In the genomic region with DNA sequence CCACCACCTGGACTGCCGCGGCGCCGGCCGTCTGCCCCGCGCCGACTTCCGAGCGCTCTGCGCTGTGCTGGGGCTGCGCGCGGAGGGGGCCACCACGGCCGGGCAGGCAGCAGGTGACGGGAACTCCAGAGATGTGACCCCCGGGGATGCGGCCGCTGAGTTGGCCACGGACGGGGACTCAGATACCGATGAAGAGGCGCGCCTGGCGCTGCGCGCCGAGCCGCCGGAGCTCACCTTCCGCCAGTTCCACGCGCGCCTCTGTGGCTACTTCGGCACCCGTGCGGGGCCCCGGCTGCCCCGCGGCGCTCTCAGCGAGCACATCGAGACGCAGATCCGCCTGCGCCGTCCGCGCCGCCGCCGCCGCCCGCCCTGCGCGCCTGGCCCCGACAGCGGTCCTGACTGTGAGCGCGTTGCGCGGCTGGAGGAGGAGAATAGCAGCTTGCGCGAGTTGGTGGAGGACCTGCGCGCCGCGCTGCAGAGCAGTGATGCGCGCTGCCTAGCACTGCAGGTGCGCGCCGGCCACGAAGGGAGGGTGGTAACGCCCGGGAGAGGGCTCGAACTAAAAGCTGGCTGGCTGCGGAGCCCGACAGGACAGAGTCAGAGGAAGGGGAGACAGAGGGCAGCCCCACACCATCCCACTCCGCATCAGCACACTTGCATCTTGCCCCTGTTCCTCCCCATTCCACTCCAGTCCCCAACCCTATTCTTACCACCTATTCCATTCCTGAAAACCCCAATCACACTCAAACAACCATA, we compare ENCODE assay signal across 8 cellular contexts. TPM values are rescaled to one million over a fixed set of nuclear protein-coding genes. Genes with fewer than 3 reads are reported as not detected.
A peak's percentile ranks its signal among the peaks of the same experiment; 100 is the strongest.
DNase-seq lines count a peak whose midpoint lies in the region; ATAC-seq and TF ChIP-seq lines count a peak whose summit lies in the region.

No MANE protein-coding gene starts in this region.

- H3K9me3 ChIP-seq in BE2C (no peaks in the 10 kb centered on the region), breast epithelium (no peaks in the 10 kb centered on the region), mononuclear cell (ENCODE audit: low read depth, low read length) (no peaks in the 10 kb centered on the region), upper lobe of left lung (no peaks in the 10 kb centered on the region)

- ATAC-seq in upper lobe of left lung (ENCODE audit: low FRiP score in 2 of 2) (peak in 1 of 2 donors; percentile 56), sciatic nerve (no peak)

- TF ChIP-seq CTCF in BE2C (IDR thresholded peaks at IDR 0.05; ENCODE audit: low read depth, low read length) (no peak), breast epithelium (IDR thresholded peaks at IDR 0.05) (no peak), upper lobe of left lung (IDR thresholded peaks at IDR 0.05) (no peak)

- H3K27me3 ChIP-seq in BE2C (peaks cover 64% of the 10 kb centered on the region), breast epithelium (peaks cover 0 to 27% of the 10 kb centered on the region in 2 donors), mononuclear cell (ENCODE audit: insufficient read depth, low read length) (peaks cover 47% of the 10 kb centered on the region), upper lobe of left lung (peaks cover 0 to 23% (median 14%) of the 10 kb centered on the region in 4 donors)

- no peaks in the 10 kb centered on the region for H3K4me1 ChIP-seq in BE2C
- H3K4me1 ChIP-seq in breast epithelium, result peaks cover 3 to 8% of the 10 kb centered on the region in 2 donors
- H3K4me1 ChIP-seq in mononuclear cell (ENCODE audit: insufficient read depth, low read length), result peaks cover 23% of the 10 kb centered on the region
- peaks cover 50 to 72% (median 58%) of the 10 kb centered on the region in 4 donors for H3K4me1 ChIP-seq in upper lobe of left lung

- intact Hi-C loops in breast epithelium (cut with DNase I; ENCODE audit: low total_unique reads), result no loop called here
- intact Hi-C loops in sciatic nerve (cut with DNase I), result no loop called here

- H3K36me3 ChIP-seq in BE2C, result no peaks in the 10 kb centered on the region
- H3K36me3 ChIP-seq in breast epithelium, result no peaks in the 10 kb centered on the region
- no peaks in the 10 kb centered on the region for H3K36me3 ChIP-seq in upper lobe of left lung

- TF ChIP-seq POLR2A in breast epithelium (IDR thresholded peaks at IDR 0.05) (no peak), upper lobe of left lung (IDR thresholded peaks at IDR 0.05) (no peak)

- DNase-seq in BE2C, result peak; percentile 33
- DNase-seq in NCI-H2171 treated with DMSO at 0.1 percent for 48 hours (lab: John Stamatoyannopoulos, UW), result peak; percentile 21
- DNase-seq in breast epithelium (ENCODE audit: low spot score in 2 of 2), result no peak
- peak in 1 of 2 donors; percentile 88 for DNase-seq in upper lobe of left lung
- no peak for DNase-seq in Ammon's horn (ENCODE audit: low spot score)
- no peak for DNase-seq in activated gamma-delta T cell (lab: John Stamatoyannopoulos, UW)
- DNase-seq in sciatic nerve (ENCODE audit: low spot score), result no peak

- TF ChIP-seq EP300 in upper lobe of left lung (IDR thresholded peaks at IDR 0.05), result no peak

- 2% methylated on average over 18 to 21 of the region's 81 CpGs for WGBS in upper lobe of left lung, 2 donors

- H3K4me3 ChIP-seq in BE2C (ENCODE audit: low read depth, low read length) (no peak overlapping the region), breast epithelium (peak overlapping the region; percentile 50 to 80 (median 61)), mononuclear cell (ENCODE audit: low read length) (peak overlapping the region; percentile 8), upper lobe of left lung (peak overlapping the region; percentile 43 to 85 (median 64))

- H3K27ac ChIP-seq in breast epithelium, result peak overlapping the region in 1 of 2 donors; percentile 80
- peak overlapping the region; percentile 79 to 88 (median 86) for H3K27ac ChIP-seq in upper lobe of left lung

RNA-seq across cellular contexts. Expression of a gene that starts 0.9 kb away (rescaled TPM):
- polyA plus RNA-seq in BE2C (2012; ENCODE audit: insufficient read depth, insufficient read length, low read depth), result not detected
- total RNA-seq in breast epithelium (1 to 10 TPM; 1.6 to 3.9 (median 1.8) TPM), mononuclear cell (0.10 TPM), upper lobe of left lung (10 to 100 TPM in 3 of 6 donors, 1 to 10 TPM in 3; 3.1 to 20.6 (median 11.4) TPM), sciatic nerve (1.6 TPM)

RNA-seq across cellular contexts. Expression of a gene that starts 8.1 kb away (rescaled TPM):
- 0.68 TPM for polyA plus RNA-seq in BE2C (2012; ENCODE audit: insufficient read depth, insufficient read length, low read depth)
- total RNA-seq in breast epithelium (1 to 10 TPM in 2 of 3 donors, under 1 TPM in 1; 0.66 to 1.4 (median 1.3) TPM), mononuclear cell (0.63 TPM), upper lobe of left lung (10 to 100 TPM in 2 of 6 donors, 1 to 10 TPM in 3, under 1 TPM in 1; 0.66 to 21.3 (median 5.0) TPM), sciatic nerve (1.2 TPM)

RNA-seq across cellular contexts. Expression of a gene that starts 58.6 kb away (rescaled TPM):
- polyA plus RNA-seq in BE2C (2012; ENCODE audit: insufficient read depth, insufficient read length, low read depth), result not detected
- under 1 TPM in 1 of 3 donors, not detected in 2; 0.48 TPM for total RNA-seq in breast epithelium
- 28.1 TPM for total RNA-seq in mononuclear cell
- 10 to 100 TPM in 1 of 6 donors, 1 to 10 TPM in 2, under 1 TPM in 2, not detected in 1; 0.47 to 12.0 (median 4.3) TPM for total RNA-seq in upper lobe of left lung
- total RNA-seq in sciatic nerve, result 0.53 TPM

Comparison
In these comparisons a context has a peak if more than half of its experiments do, and no peak if none do; other contexts are left out.
1. DNase-seq: peak in BE2C (single experiment) and NCI-H2171 treated with DMSO at 0.1 percent for 48 hours (single experiment); none in breast epithelium (0 of 2), Ammon's horn (single experiment), activated gamma-delta T cell (single experiment) and sciatic nerve (single experiment).